Comparison of ENCODE assay signal across 8 cellular contexts in genomic region chr4:4541040-4541631, GRCh38. TPM values are rescaled to one million over a fixed set of nuclear protein-coding genes. Genes with fewer than 3 reads are reported as not detected.
DNase-seq lines count a peak whose midpoint lies in the region; ATAC-seq and TF ChIP-seq lines count a peak whose summit lies in the region.

No MANE protein-coding gene starts in this region.

- peak overlapping the region; percentile 95 for H3K27ac Mint-ChIP-seq in CD8-positive, alpha-beta T cell
- H3K27ac Mint-ChIP-seq in natural killer cell treated with Interleukin-12 subunit alpha and Interleukin-12 subunit beta and Interleukin-15 and Interleukin-18, amount 100 ng/mL, for 72 hours: peak overlapping the region; percentile 89 to 93

- H3K9ac ChIP-seq in Karpas-422 (ENCODE audit: low read length): peak overlapping the region; percentile 98

- H3K4me2 ChIP-seq in Karpas-422 (ENCODE audit: low read depth, low read length, poor library complexity, severe bottlenecking): peak overlapping the region; percentile 75

- peaks cover 69% of the 10 kb centered on the region for H3K4me1 Mint-ChIP-seq in CD8-positive, alpha-beta T cell (ENCODE audit: low read depth)
- peaks cover 30 to 38% of the 10 kb centered on the region in 2 donors for H3K4me1 Mint-ChIP-seq in natural killer cell treated with Interleukin-12 subunit alpha and Interleukin-12 subunit beta and Interleukin-15 and Interleukin-18, amount 100 ng/mL, for 72 hours (ENCODE audit: low read depth in 2 of 2)

- no peaks in the 10 kb centered on the region for H3K27me3 Mint-ChIP-seq in CD8-positive, alpha-beta T cell (ENCODE audit: low read depth)
- H3K27me3 Mint-ChIP-seq in natural killer cell treated with Interleukin-12 subunit alpha and Interleukin-12 subunit beta and Interleukin-15 and Interleukin-18, amount 100 ng/mL, for 72 hours: no peaks in the 10 kb centered on the region

- POLR2A ChIA-PET in CD8-positive, alpha-beta T cell (lab: Charles Lee): interaction anchor here (1.2 to 2.2 kb wide), 4 partner anchors 8 to 293 kb away, joined by 4 to 14 read pairs (median 8); partner anchors contain the start of gene TMEM128

- H3K36me3 Mint-ChIP-seq in CD8-positive, alpha-beta T cell: peaks cover 22% of the 10 kb centered on the region
- no peaks in the 10 kb centered on the region for H3K36me3 Mint-ChIP-seq in natural killer cell treated with Interleukin-12 subunit alpha and Interleukin-12 subunit beta and Interleukin-15 and Interleukin-18, amount 100 ng/mL, for 72 hours

- no peaks in the 10 kb centered on the region for H3K27me3 ChIP-seq in CD8-positive, alpha-beta T cell (ENCODE audit: insufficient read depth, low read length)
- H3K27me3 ChIP-seq in Karpas-422 (ENCODE audit: low read length): no peaks in the 10 kb centered on the region

- intact Hi-C loops in CD8-positive, alpha-beta T cell (cut with DNase I, micrococcal nuclease): loop anchor here (5.0 kb wide), 2 partner anchors 36 to 154 kb away; partner anchors contain the start of gene NSG1 (in 1 of the 2)

- peak overlapping the region; percentile 95 for H3K4me3 Mint-ChIP-seq in CD8-positive, alpha-beta T cell
- peak overlapping the region; percentile 97 for H3K4me3 Mint-ChIP-seq in natural killer cell treated with Interleukin-12 subunit alpha and Interleukin-12 subunit beta and Interleukin-15 and Interleukin-18, amount 100 ng/mL, for 72 hours

- no peak for ATAC-seq in CD8-positive, alpha-beta T cell
- ATAC-seq in GM21515 (IDR thresholded peaks at IDR 0.05; ENCODE audit: unreplicated experiment): peak; percentile 42
- ATAC-seq in natural killer cell treated with Interleukin-12 subunit alpha and Interleukin-12 subunit beta and Interleukin-15 and Interleukin-18, amount 100 ng/mL, for 72 hours: peak; percentile 70 to 72
- no peak for ATAC-seq in GM18520 (IDR thresholded peaks at IDR 0.05; ENCODE audit: unreplicated experiment)

- peaks cover 5% of the 10 kb centered on the region for H4K20me1 ChIP-seq in Karpas-422 (ENCODE audit: insufficient read depth, low read depth, low read length)

- no peak for TF ChIP-seq CTCF in CD8-positive, alpha-beta T cell (IDR thresholded peaks at IDR 0.05)
- TF ChIP-seq CTCF in fibroblast of mammary gland (conservative IDR thresholded peaks at IDR 0.05; ENCODE audit: control insufficient read depth, insufficient read depth, low read depth, low read length): no peak

- peaks cover 28% of the 10 kb centered on the region for H3K4me1 ChIP-seq in CD8-positive, alpha-beta T cell (ENCODE audit: insufficient read depth, low read length)
- H3K4me1 ChIP-seq in Karpas-422 (ENCODE audit: low read length): peaks cover 35% of the 10 kb centered on the region

- peak in 3 of 7 experiments; percentile 2 to 14 (median 10) for DNase-seq in CD8-positive, alpha-beta T cell
- DNase-seq in Karpas-422 (peak; percentile 74), fibroblast of mammary gland (ENCODE audit: low read depth) (peak; percentile 69), NCI-H1436 (lab: John Stamatoyannopoulos, UW) (no peak)
- DNase-seq in activated CD4-positive, alpha-beta T cell treated with anti-CD3 and anti-CD28 coated beads, Interleukin-2, amount 50 U/mL, for 1 hour: peak; percentile 8
- no peak for DNase-seq in natural killer cell treated with Interleukin-12 subunit alpha and Interleukin-12 subunit beta and Interleukin-15 and Interleukin-18, amount 100 ng/mL, for 72 hours (ENCODE audit: low spot score)

- H2AFZ ChIP-seq in Karpas-422 (ENCODE audit: low read length): peak overlapping the region; percentile 25; the same call in 1 of the 2 replicates

- H3K27ac ChIP-seq in CD8-positive, alpha-beta T cell (ENCODE audit: low read depth, low read length): peak overlapping the region; percentile 68
- H3K27ac ChIP-seq in Karpas-422 (ENCODE audit: low read length): peak overlapping the region; percentile 7; the same call in 1 of the 2 replicates

- peaks cover 4% of the 10 kb centered on the region for H3K36me3 ChIP-seq in CD8-positive, alpha-beta T cell (ENCODE audit: insufficient read depth, low read length)
- H3K36me3 ChIP-seq in Karpas-422 (ENCODE audit: insufficient read depth, low read length): peaks cover 6% of the 10 kb centered on the region; the same call in 1 of the 2 replicates

- H3K4me3 ChIP-seq in CD8-positive, alpha-beta T cell (ENCODE audit: low read depth, low read length): peak overlapping the region; percentile 91
- H3K4me3 ChIP-seq in Karpas-422 (ENCODE audit: low read length): peak overlapping the region; percentile 84
- peak overlapping the region; percentile 96 for H3K4me3 ChIP-seq in fibroblast of mammary gland (ENCODE audit: control insufficient read depth, low read depth, low read length)

- H3K9me3 Mint-ChIP-seq in CD8-positive, alpha-beta T cell: no peaks in the 10 kb centered on the region
- H3K9me3 Mint-ChIP-seq in natural killer cell treated with Interleukin-12 subunit alpha and Interleukin-12 subunit beta and Interleukin-15 and Interleukin-18, amount 100 ng/mL, for 72 hours: no peaks in the 10 kb centered on the region

- H3K9me3 ChIP-seq in CD8-positive, alpha-beta T cell (ENCODE audit: low read length): no peaks in the 10 kb centered on the region
- H3K9me3 ChIP-seq in Karpas-422 (ENCODE audit: low read length): no peaks in the 10 kb centered on the region

- H3K79me2 ChIP-seq in Karpas-422 (ENCODE audit: low read length): peaks cover 91% of the 10 kb centered on the region

- CTCF ChIA-PET in CD8-positive, alpha-beta T cell (lab: Charles Lee): interaction anchor here (1.7 to 2.2 kb wide), 2 partner anchors 16 to 50 kb away, joined by 3 to 10 read pairs; no protein-coding TSS in a partner anchor

- H3K9me2 ChIP-seq in Karpas-422 (replicated peaks; ENCODE audit: insufficient read depth, low read length): no peaks in the 10 kb centered on the region

RNA-seq across cellular contexts. Expression of gene STX18, which starts 0.7 kb away (rescaled TPM):
- total RNA-seq in CD8-positive, alpha-beta T cell: 10 to 100 TPM; 12.6 to 15.6 TPM
- 17.9 and 43.8 TPM in 2 replicates for total RNA-seq in Karpas-422 (2014; rRNA removed; shearing (Covaris generic); ENCODE audit: low replicate concordance)
- total RNA-seq in natural killer cell treated with Interleukin-12 subunit alpha and Interleukin-12 subunit beta and Interleukin-15 and Interleukin-18, amount 100 ng/mL, for 72 hours: 10 to 100 TPM; 30.8 to 33.5 TPM

Comparison
In these comparisons a context has a peak if more than half of its experiments do, and no peak if none do; other contexts are left out.
1. ATAC-seq: peak in GM21515 (single experiment) and natural killer cell treated with Interleukin-12 subunit alpha and Interleukin-12 subunit beta and Interleukin-15 and Interleukin-18, amount 100 ng/mL, for 72 hours (2 of 2); none in CD8-positive, alpha-beta T cell (single experiment) and GM18520 (single experiment).
2. DNase-seq: peak in Karpas-422 (single experiment), activated CD4-positive, alpha-beta T cell treated with anti-CD3 and anti-CD28 coated beads, Interleukin-2, amount 50 U/mL, for 1 hour (single experiment) and fibroblast of mammary gland (single experiment); none in natural killer cell treated with Interleukin-12 subunit alpha and Interleukin-12 subunit beta and Interleukin-15 and Interleukin-18, amount 100 ng/mL, for 72 hours (single experiment) and NCI-H1436 (single experiment).
3. Peak in every context shown above with its lines, with median percentiles within 50 percentile points of each other: H3K4me3 ChIP-seq.